Comparison of ENCODE assay signal across 20 cellular contexts in genomic region chr3:135917076-135917475, GRCh38. TPM values are rescaled to one million over a fixed set of nuclear protein-coding genes. Genes with fewer than 3 reads are reported as not detected.
A peak's percentile ranks its signal among the peaks of the same experiment; 100 is the strongest.
DNase-seq lines count a peak whose midpoint lies in the region; ATAC-seq and TF ChIP-seq lines count a peak whose summit lies in the region.
"Had no signal": no experiment of that assay in that cellular context is flagged by ENCODE, and none has a peak within 500 bp of the region (broad histone marks: within the 10 kb centered on the region; RNA-seq: fewer than 3 reads in every experiment).

No MANE protein-coding gene starts in this region.

- DNase-seq in mammary epithelial cell (no peak), breast epithelium (ENCODE audit: low spot score in 2 of 2) (no peak), cerebellar cortex (ENCODE audit: low spot score) (peak; percentile 95), foreskin keratinocyte (peak in 1 of 2 donors; percentile 28), renal cortical epithelial cell (ENCODE audit: low read depth) (peak; percentile 20), HUDEP-2 (lab: John Stamatoyannopoulos, UW; ENCODE audit: unreplicated experiment in 76 of 76) (no peak), HCEC 1CT (no peak)
- no peak for DNase-seq in activated effector memory CD4-positive, alpha-beta T cell treated with Interleukin-2 at 50 U/mL for 16 hours
- DNase-seq: 8988T, AML-193, GDM1, Kasumi-1, NCI-H1417 treated with DMSO at 0.1 percent for 48 hours, NCI-H187, NCI-H446, NCI-H526, PC-3, SIG-M5 had no signal

- no peaks in the 10 kb centered on the region for H3K79me2 ChIP-seq in mammary epithelial cell (ENCODE audit: insufficient read depth, low read length)

- in situ Hi-C loops in mammary epithelial cell (cut with MboI; ENCODE audit: low sequenced_read_pairs in 2 of 2), result loop anchor here (5.0 kb wide), 2 partner anchors 120 to 140 kb away; no protein-coding TSS in a partner anchor

- TF ChIP-seq CTCF in mammary epithelial cell (conservative IDR thresholded peaks at IDR 0.05 in 1 of 2, IDR thresholded peaks at IDR 0.05 in 1 of 2; ENCODE audit: extremely low read depth in 1 of 2, insufficient read depth in 1 of 2, low read depth in 1 of 2, low read length in 2 of 2), result no peak
- TF ChIP-seq CTCF in breast epithelium (IDR thresholded peaks at IDR 0.05), result no peak
- no peak for TF ChIP-seq CTCF in foreskin keratinocyte (conservative IDR thresholded peaks at IDR 0.05)

- CTCF ChIA-PET in mammary epithelial cell (lab: Charles Lee; ENCODE audit: low non-redundant PET), result no interaction called here

- H3K36me3 ChIP-seq in mammary epithelial cell (ENCODE audit: insufficient read depth, low read length) (no peaks in the 10 kb centered on the region), breast epithelium (no peaks in the 10 kb centered on the region)

- 19% methylated on average over 3 of the region's 3 CpGs for WGBS in mammary epithelial cell (ENCODE audit: low coverage, missing lambda C conversion rate)

- H3K9me3 ChIP-seq in mammary epithelial cell (replicated peaks; ENCODE audit: insufficient read depth, low read length), result no peaks in the 10 kb centered on the region
- H3K9me3 ChIP-seq in breast epithelium, result no peaks in the 10 kb centered on the region

- H2AFZ ChIP-seq in mammary epithelial cell (ENCODE audit: low read depth, low read length), result peak overlapping the region; percentile 75

- H4K20me1 ChIP-seq in mammary epithelial cell (ENCODE audit: insufficient read depth, low read length), result no peaks in the 10 kb centered on the region

- intact Hi-C loops in mammary epithelial cell (cut with micrococcal nuclease), result no loop called here
- intact Hi-C loops in breast epithelium (cut with DNase I; ENCODE audit: low total_unique reads), result no loop called here

- TF ChIP-seq POLR2A in breast epithelium (IDR thresholded peaks at IDR 0.05), result no peak

- ATAC-seq in foreskin keratinocyte, result peak; percentile 62
- ATAC-seq: PC-3 had no signal

- H3K4me3 ChIP-seq in mammary epithelial cell (replicated peaks in 1 of 3; ENCODE audit: insufficient read depth in 1 of 3, low read depth in 2 of 3, low read length in 3 of 3) (no peak overlapping the region), breast epithelium (no peak overlapping the region)

- BruUV-seq in mammary epithelial cell (replicated peaks; lab: Mats Ljungman, UMichigan), result no TSS peak

- H3K4me1 ChIP-seq in mammary epithelial cell (ENCODE audit: insufficient read depth, low read length) (peaks cover 9% of the 10 kb centered on the region), breast epithelium (no peaks in the 10 kb centered on the region), foreskin keratinocyte (peaks cover 7% of the 10 kb centered on the region)

- no peak overlapping the region for H3K4me2 ChIP-seq in mammary epithelial cell (ENCODE audit: insufficient read depth, low read depth, low read length)

- H3K27ac ChIP-seq in mammary epithelial cell (ENCODE audit: insufficient read depth, low read depth, low read length) (no peak overlapping the region), breast epithelium (no peak overlapping the region), foreskin keratinocyte (no peak overlapping the region)
- H3K27ac ChIP-seq: C4-2B, RWPE1 had no signal

- H3K9ac ChIP-seq in mammary epithelial cell (ENCODE audit: insufficient read depth, low read length), result no peak overlapping the region

- dilution Hi-C loops in mammary epithelial cell (cut with HindIII; ENCODE audit: low sequenced_read_pairs), result no loop called here

- H3K27me3 ChIP-seq in mammary epithelial cell (ENCODE audit: insufficient read depth, low read length), result no peaks in the 10 kb centered on the region
- H3K27me3 ChIP-seq in breast epithelium, result no peaks in the 10 kb centered on the region
- no peaks in the 10 kb centered on the region for H3K27me3 ChIP-seq in foreskin keratinocyte

RNA-seq across cellular contexts. Expression of gene PPP2R3A, which starts 48.5 kb away (rescaled TPM):
- 10 to 100 TPM; 16.4 to 20.0 TPM for total RNA-seq in mammary epithelial cell
- 8.4 TPM for polyA plus RNA-seq in mammary epithelial cell
- polyA minus RNA-seq in mammary epithelial cell, result 26.2 TPM
- total RNA-seq in breast epithelium, result 10 to 100 TPM; 10.4 to 43.6 (median 20.6) TPM
- 15.4 and 19.1 TPM in 2 replicates for total RNA-seq in foreskin keratinocyte
- 3.2 and 3.3 TPM in 2 replicates for polyA plus RNA-seq in foreskin keratinocyte
- total RNA-seq in renal cortical epithelial cell, result 36.6 and 98.2 TPM in 2 replicates

Comparison
In these comparisons a context has a peak if more than half of its experiments do, and no peak if none do; other contexts are left out.
1. DNase-seq: peak in cerebellar cortex (single experiment) and renal cortical epithelial cell (single experiment); none in mammary epithelial cell (single experiment), breast epithelium (0 of 2), HUDEP-2 (0 of 76), activated effector memory CD4-positive, alpha-beta T cell treated with Interleukin-2 at 50 U/mL for 16 hours (single experiment) and HCEC 1CT (single experiment).